ENCODE assay signal across 8 cellular contexts in genomic region chr5:102866315-102866693, GRCh38.
DNase-seq lines count a peak whose midpoint lies in the region; ATAC-seq and TF ChIP-seq lines count a peak whose summit lies in the region.

No MANE protein-coding gene starts in this region.

- no peak for TF ChIP-seq POLR2A in adrenal gland (IDR thresholded peaks at IDR 0.05)
- TF ChIP-seq POLR2A in stomach (IDR thresholded peaks at IDR 0.05): no peak

- H3K36me3 ChIP-seq in BE2C (no peaks in the 10 kb centered on the region), adrenal gland (replicated peaks in 1 of 2) (no peaks in the 10 kb centered on the region), stomach (peaks cover 0 to 4% (median 0%) of the 10 kb centered on the region in 4 donors)

- intact Hi-C loops in adrenal gland (cut with DNase I): no loop called here
- intact Hi-C loops in stomach (cut with DNase I; ENCODE audit: low total_unique reads): no loop called here

- DNase-seq in BE2C: no peak
- no peak for DNase-seq in adrenal gland
- peak; percentile 32 for DNase-seq in inferior parietal cortex (ENCODE audit: extremely low spot score)
- DNase-seq in stomach: no peak
- no peak for DNase-seq in NOMO-1 treated with dmso at 0.1 percent for 144 hours (lab: John Stamatoyannopoulos, UW; ENCODE audit: unreplicated experiment)
- no peak for DNase-seq in amygdala (lab: John Stamatoyannopoulos, UW)

- H3K27ac ChIP-seq in adrenal gland (peak overlapping the region; percentile 68 to 93 (median 91)), stomach (peak overlapping the region; percentile 49 to 89 (median 81))

- no peaks in the 10 kb centered on the region for H3K9me3 ChIP-seq in BE2C
- no peaks in the 10 kb centered on the region for H3K9me3 ChIP-seq in adrenal gland (replicated peaks in 1 of 3)
- H3K9me3 ChIP-seq in stomach: no peaks in the 10 kb centered on the region

- H3K27me3 ChIP-seq in BE2C: no peaks in the 10 kb centered on the region
- H3K27me3 ChIP-seq in adrenal gland: no peaks in the 10 kb centered on the region
- H3K27me3 ChIP-seq in stomach: no peaks in the 10 kb centered on the region

- ATAC-seq in HG02798 (IDR thresholded peaks at IDR 0.05; ENCODE audit: poor library complexity, unreplicated experiment) (peak; percentile 5), GM21447 (IDR thresholded peaks at IDR 0.05; ENCODE audit: unreplicated experiment) (no peak)

- TF ChIP-seq CTCF in BE2C (IDR thresholded peaks at IDR 0.05; ENCODE audit: low read depth, low read length): no peak
- TF ChIP-seq CTCF in adrenal gland (IDR thresholded peaks at IDR 0.05): no peak
- no peak for TF ChIP-seq CTCF in stomach (IDR thresholded peaks at IDR 0.05)

- TF ChIP-seq EP300 in stomach (IDR thresholded peaks at IDR 0.05): no peak

- peaks cover 30% of the 10 kb centered on the region for H3K4me1 ChIP-seq in BE2C
- H3K4me1 ChIP-seq in adrenal gland (replicated peaks in 1 of 2): peaks cover 16 to 48% of the 10 kb centered on the region in 2 donors
- peaks cover 0 to 47% (median 21%) of the 10 kb centered on the region in 4 donors for H3K4me1 ChIP-seq in stomach

- peak overlapping the region; percentile 92 for H3K4me3 ChIP-seq in BE2C (ENCODE audit: low read depth, low read length)
- peak overlapping the region; percentile 34 to 88 (median 59) for H3K4me3 ChIP-seq in adrenal gland
- H3K4me3 ChIP-seq in stomach: peak overlapping the region; percentile 48 to 71 (median 62)

- WGBS in adrenal gland, 4 donors: 0 to 4% (median 2%) methylated on average over 6 of the region's 6 CpGs
- 3 to 10% (median 7%) methylated on average over 6 of the region's 6 CpGs for WGBS in stomach, 5 donors
